ENCODE assay signal across 15 cellular contexts in the genomic region with DNA sequence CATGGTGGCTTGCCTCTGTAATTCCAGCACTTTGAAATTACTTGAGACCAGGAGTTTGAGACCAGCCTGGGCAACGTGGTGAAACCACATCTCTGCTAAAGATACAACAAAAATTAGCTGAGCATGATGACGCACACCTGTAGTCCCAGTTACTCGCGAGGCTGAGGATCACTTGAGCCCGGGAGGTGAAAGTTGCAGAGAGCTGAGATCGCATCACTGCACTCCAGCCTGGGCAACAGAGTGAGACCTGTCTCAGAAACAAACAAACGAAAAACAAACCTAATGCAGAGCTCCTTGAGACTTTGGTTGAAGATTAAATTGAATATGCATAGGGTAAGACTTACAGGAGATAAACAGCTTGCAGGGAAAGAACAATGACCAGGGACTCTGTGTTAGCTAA.
DNase-seq lines count a peak whose midpoint lies in the region; ATAC-seq and TF ChIP-seq lines count a peak whose summit lies in the region.
"Had no signal": no experiment of that assay in that cellular context is flagged by ENCODE, and none has a peak within 500 bp of the region (broad histone marks: within the 10 kb centered on the region; RNA-seq: fewer than 3 reads in every experiment).

No MANE protein-coding gene starts in this region.

- H3K27ac ChIP-seq in gastroesophageal sphincter (no peak overlapping the region), mammary epithelial cell (ENCODE audit: insufficient read depth, low read depth, low read length) (no peak overlapping the region), trophoblast cell (ENCODE audit: low read depth, low read length) (no peak overlapping the region)
- H3K27ac ChIP-seq: left lung, tibial artery had no signal

- H4K8ac ChIP-seq in trophoblast cell (ENCODE audit: low read depth, low read length): no peak overlapping the region

- no peaks in the 10 kb centered on the region for H3K9me3 ChIP-seq in gastroesophageal sphincter
- H3K9me3 ChIP-seq in mammary epithelial cell (replicated peaks; ENCODE audit: insufficient read depth, low read length): no peaks in the 10 kb centered on the region
- H3K9me3 ChIP-seq in trophoblast cell (ENCODE audit: insufficient read depth, low read depth, low read length): no peaks in the 10 kb centered on the region
- H3K9me3 ChIP-seq: left lung, tibial artery had no signal

- H4K12ac ChIP-seq in trophoblast cell (ENCODE audit: low read depth, low read length): no peak overlapping the region

- no peak overlapping the region for H2AK5ac ChIP-seq in trophoblast cell (ENCODE audit: low read length)

- no peak overlapping the region for H3K18ac ChIP-seq in trophoblast cell (ENCODE audit: low read length)

- no peak overlapping the region for H3K4ac ChIP-seq in trophoblast cell (ENCODE audit: low read depth, low read length)

- ATAC-seq in GM18873 (IDR thresholded peaks at IDR 0.05; ENCODE audit: low FRiP score, unreplicated experiment) (peak; percentile 69), GM21717 (IDR thresholded peaks at IDR 0.05; ENCODE audit: unreplicated experiment) (peak; percentile 90), HG03139 (IDR thresholded peaks at IDR 0.05; ENCODE audit: unreplicated experiment) (peak; percentile 76), gastroesophageal sphincter (no peak)
- ATAC-seq in natural killer cell treated with Interleukin-12 subunit alpha and Interleukin-12 subunit beta and Interleukin-15 and Interleukin-18, amount 100 ng/mL, for 72 hours: no peak
- ATAC-seq: activated CD4-positive, CD25-positive, alpha-beta regulatory T cell treated with anti-CD3 and anti-CD28 coated beads, Interleukin-2, amount 50 U/mL, for 24 hours; left lung had no signal

- H3K27ac Mint-ChIP-seq in natural killer cell treated with Interleukin-12 subunit alpha and Interleukin-12 subunit beta and Interleukin-15 and Interleukin-18, amount 100 ng/mL, for 72 hours: no peak overlapping the region

- H2AFZ ChIP-seq in mammary epithelial cell (ENCODE audit: low read depth, low read length) (no peak overlapping the region), trophoblast cell (ENCODE audit: insufficient read depth, low read length, poor library complexity) (no peak overlapping the region)

- H3K27me3 ChIP-seq in gastroesophageal sphincter (no peaks in the 10 kb centered on the region), mammary epithelial cell (ENCODE audit: insufficient read depth, low read length) (no peaks in the 10 kb centered on the region), trophoblast cell (ENCODE audit: insufficient read depth, low read length) (no peaks in the 10 kb centered on the region)
- H3K27me3 ChIP-seq: left lung, tibial artery had no signal

- WGBS in gastroesophageal sphincter (ENCODE audit: low coverage in 1 of 2), 2 donors: 88 to 96% methylated on average over 5 to 6 of the region's 7 CpGs
- WGBS in mammary epithelial cell (ENCODE audit: low coverage, missing lambda C conversion rate): 96% methylated on average over 7 of the region's 7 CpGs
- WGBS in trophoblast cell (ENCODE audit: extremely low coverage, insufficient coverage, insufficient read length): no CpG with 5 or more reads among the region's 7 CpGs

- no peaks in the 10 kb centered on the region for H3K4me1 ChIP-seq in gastroesophageal sphincter
- H3K4me1 ChIP-seq in mammary epithelial cell (ENCODE audit: insufficient read depth, low read length): no peaks in the 10 kb centered on the region
- no peaks in the 10 kb centered on the region for H3K4me1 ChIP-seq in trophoblast cell (ENCODE audit: control insufficient read depth in 1 of 2, insufficient read depth in 2 of 2, low read length in 2 of 2)
- H3K4me1 ChIP-seq: left lung, tibial artery had no signal

- H3K23ac ChIP-seq in trophoblast cell (ENCODE audit: low read length): no peak overlapping the region

- TF ChIP-seq POLR2A in gastroesophageal sphincter (IDR thresholded peaks at IDR 0.05): no peak

- no peak overlapping the region for H3K14ac ChIP-seq in trophoblast cell (ENCODE audit: low read length)

- no peaks in the 10 kb centered on the region for H3K27me3 Mint-ChIP-seq in natural killer cell treated with Interleukin-12 subunit alpha and Interleukin-12 subunit beta and Interleukin-15 and Interleukin-18, amount 100 ng/mL, for 72 hours
- H3K27me3 Mint-ChIP-seq: progenitor cell of endocrine pancreas had no signal

- dilution Hi-C loops in mammary epithelial cell (cut with HindIII; ENCODE audit: low sequenced_read_pairs): loop anchor here (25.0 kb wide), 1 partner anchor 127 kb away; no protein-coding TSS in a partner anchor

- no peaks in the 10 kb centered on the region for H4K20me1 ChIP-seq in mammary epithelial cell (ENCODE audit: insufficient read depth, low read length)

- CTCF ChIA-PET in mammary epithelial cell (lab: Charles Lee; ENCODE audit: low non-redundant PET): no interaction called here

- peaks cover 56% of the 10 kb centered on the region for H3K36me3 Mint-ChIP-seq in natural killer cell treated with Interleukin-12 subunit alpha and Interleukin-12 subunit beta and Interleukin-15 and Interleukin-18, amount 100 ng/mL, for 72 hours

- BruUV-seq in mammary epithelial cell (replicated peaks; lab: Mats Ljungman, UMichigan): no TSS peak

- H3K9me3 Mint-ChIP-seq in natural killer cell treated with Interleukin-12 subunit alpha and Interleukin-12 subunit beta and Interleukin-15 and Interleukin-18, amount 100 ng/mL, for 72 hours: no peaks in the 10 kb centered on the region

- intact Hi-C loops in mammary epithelial cell (cut with micrococcal nuclease): no loop called here

- peak; percentile 13 for DNase-seq in germinal center (ENCODE audit: low spot score)
- no peak for DNase-seq in natural killer cell treated with Interleukin-12 subunit alpha and Interleukin-12 subunit beta and Interleukin-15 and Interleukin-18, amount 100 ng/mL, for 72 hours (ENCODE audit: low spot score)
- no peak for DNase-seq in mammary epithelial cell
- no peak for DNase-seq in trophoblast cell
- DNase-seq: activated gamma-delta T cell treated with Interleukin-2 at 50 U/mL for 16 hours; central memory CD4-positive, alpha-beta T cell; left lung; NCI-H2107; tibial artery had no signal

- peaks cover 4 to 6% of the 10 kb centered on the region in 2 donors for H3K4me1 Mint-ChIP-seq in natural killer cell treated with Interleukin-12 subunit alpha and Interleukin-12 subunit beta and Interleukin-15 and Interleukin-18, amount 100 ng/mL, for 72 hours (ENCODE audit: low read depth in 2 of 2)

- H3K4me3 ChIP-seq in gastroesophageal sphincter (no peak overlapping the region), mammary epithelial cell (replicated peaks in 1 of 3; ENCODE audit: insufficient read depth in 1 of 3, low read depth in 2 of 3, low read length in 3 of 3) (no peak overlapping the region), trophoblast cell (ENCODE audit: low read depth, low read length) (no peak overlapping the region)
- H3K4me3 ChIP-seq: left lung, tibial artery had no signal

- H2BK120ac ChIP-seq in trophoblast cell (ENCODE audit: insufficient read depth, low read length, poor library complexity): no peak overlapping the region

- H4K91ac ChIP-seq in trophoblast cell (ENCODE audit: low read depth, low read length): no peak overlapping the region

- no peak overlapping the region for H2BK12ac ChIP-seq in trophoblast cell (ENCODE audit: low read length)

- no peak overlapping the region for H3K4me3 Mint-ChIP-seq in natural killer cell treated with Interleukin-12 subunit alpha and Interleukin-12 subunit beta and Interleukin-15 and Interleukin-18, amount 100 ng/mL, for 72 hours

- no peaks in the 10 kb centered on the region for H3K79me1 ChIP-seq in trophoblast cell (ENCODE audit: low read length)

- H2BK5ac ChIP-seq in trophoblast cell (ENCODE audit: low read depth, low read length, poor library complexity): no peak overlapping the region

- no peak overlapping the region for H3K9ac ChIP-seq in mammary epithelial cell (ENCODE audit: insufficient read depth, low read length)
- no peak overlapping the region for H3K9ac ChIP-seq in trophoblast cell (ENCODE audit: low read length)

- H3K79me2 ChIP-seq in mammary epithelial cell (ENCODE audit: insufficient read depth, low read length) (peaks cover 3% of the 10 kb centered on the region), trophoblast cell (ENCODE audit: control insufficient read depth, insufficient read depth, low read length, poor library complexity) (no peaks in the 10 kb centered on the region)

- peaks cover 10 to 98% of the 10 kb centered on the region in 2 donors for H3K36me3 ChIP-seq in gastroesophageal sphincter
- peaks cover 54% of the 10 kb centered on the region for H3K36me3 ChIP-seq in mammary epithelial cell (ENCODE audit: insufficient read depth, low read length)
- peaks cover 11 to 28% of the 10 kb centered on the region in 2 experiments for H3K36me3 ChIP-seq in trophoblast cell (ENCODE audit: control insufficient read depth in 1 of 2, insufficient read depth in 2 of 2, low read length in 2 of 2)

- no peak for TF ChIP-seq CTCF in gastroesophageal sphincter (IDR thresholded peaks at IDR 0.05)
- TF ChIP-seq CTCF in mammary epithelial cell (conservative IDR thresholded peaks at IDR 0.05 in 1 of 2, IDR thresholded peaks at IDR 0.05 in 1 of 2; ENCODE audit: extremely low read depth in 1 of 2, insufficient read depth in 1 of 2, low read depth in 1 of 2, low read length in 2 of 2): no peak

- in situ Hi-C loops in mammary epithelial cell (cut with MboI; ENCODE audit: low sequenced_read_pairs in 2 of 2): no loop called here

- H3K4me2 ChIP-seq in mammary epithelial cell (ENCODE audit: insufficient read depth, low read depth, low read length) (no peak overlapping the region), trophoblast cell (ENCODE audit: low read length) (no peak overlapping the region)

- no peak for TF ChIP-seq EP300 in gastroesophageal sphincter (IDR thresholded peaks at IDR 0.05)

Comparison
In these comparisons a context has a peak if more than half of its experiments do, and no peak if none do; other contexts are left out.
1. ATAC-seq: peak in GM18873 (single experiment), GM21717 (single experiment) and HG03139 (single experiment); none in gastroesophageal sphincter (single experiment) and natural killer cell treated with Interleukin-12 subunit alpha and Interleukin-12 subunit beta and Interleukin-15 and Interleukin-18, amount 100 ng/mL, for 72 hours (0 of 2).